Comparison of ENCODE assay signal across 22 cellular contexts in genomic region chr7:107708956-107709355, GRCh38.
"Had no signal": no experiment of that assay in that cellular context is flagged by ENCODE, and none has a peak within 500 bp of the region (broad histone marks: within the 10 kb centered on the region; RNA-seq: fewer than 3 reads in every experiment).

No MANE protein-coding gene starts in this region.

- H3K27me3 ChIP-seq: ascending aorta, body of pancreas had no signal

- H3K4me1 ChIP-seq: ascending aorta, body of pancreas had no signal

- H3K4me2 ChIP-seq: KMS-11, PC-9 had no signal

- H3K27me3 Mint-ChIP-seq: activated naive CD8-positive, alpha-beta T cell treated with anti-CD3 and anti-CD28 coated beads, Interleukin-2, amount 10 ng/mL, durations not matched to agents 7 days and 5 days had no signal

- H3K27ac Mint-ChIP-seq: activated naive CD8-positive, alpha-beta T cell treated with anti-CD3 and anti-CD28 coated beads, Interleukin-2, amount 10 ng/mL, durations not matched to agents 7 days and 5 days; T-helper 1 cell treated with Interleukin-12 subunit alpha and Interleukin-12 subunit beta and Interleukin-4 antibody, amounts not matched to agents 30 μg/mL and 1 μg/mL, for 36 hours had no signal

- ATAC-seq: activated CD4-positive, CD25-positive, alpha-beta regulatory T cell treated with anti-CD3 and anti-CD28 coated beads, Interleukin-2, amount 50 U/mL, for 24 hours; body of pancreas had no signal

- H3K36me3 ChIP-seq: ascending aorta had no signal

- H3K4me1 Mint-ChIP-seq: activated naive CD8-positive, alpha-beta T cell treated with anti-CD3 and anti-CD28 coated beads, Interleukin-2, amount 10 ng/mL, durations not matched to agents 7 days and 5 days had no signal

- H3K9me3 ChIP-seq: ascending aorta, body of pancreas had no signal

- DNase-seq: activated CD4-positive, alpha-beta T cell treated with anti-CD3 and anti-CD28 coated beads for 4 hours; activated CD4-positive, alpha-beta T cell treated with anti-CD3 and anti-CD28 coated beads, Interleukin-2, amount 50 U/mL, for 48 hours; activated CD8-positive, alpha-beta memory T cell treated with anti-CD3 and anti-CD28 coated beads, Interleukin-2, amount 50 U/mL, for 48 hours; activated naive CD4-positive, alpha-beta T cell treated with anti-CD3 and anti-CD28 coated beads, Interleukin-2, amount 50 U/mL, for 16 hours; activated naive CD8-positive, alpha-beta T cell treated with anti-CD3 and anti-CD28 coated beads, Interleukin-2, amount 10 ng/mL, durations not matched to agents 7 days and 5 days; activated T-cell treated with anti-CD3 and anti-CD28 coated beads, Interleukin-2, amount 50 U/mL, for 1 hour; amniotic stem cell; body of pancreas; central memory CD4-positive, alpha-beta T cell; MM.1S; NCI-H1105; NCI-H1436; NCI-H1694 treated with DMSO at 0.1 percent for 48 hours; NCI-H2081; NCI-H446; NCI-H524; PC-9; SHP77 treated with DMSO at 0.1 percent for 48 hours had no signal

- H3K9me3 Mint-ChIP-seq: activated naive CD8-positive, alpha-beta T cell treated with anti-CD3 and anti-CD28 coated beads, Interleukin-2, amount 10 ng/mL, durations not matched to agents 7 days and 5 days; T-helper 1 cell treated with Interleukin-12 subunit alpha and Interleukin-12 subunit beta and Interleukin-4 antibody, amounts not matched to agents 30 μg/mL and 1 μg/mL, for 36 hours had no signal

- H3K4me3 Mint-ChIP-seq: activated naive CD8-positive, alpha-beta T cell treated with anti-CD3 and anti-CD28 coated beads, Interleukin-2, amount 10 ng/mL, durations not matched to agents 7 days and 5 days; T-helper 1 cell treated with Interleukin-12 subunit alpha and Interleukin-12 subunit beta and Interleukin-4 antibody, amounts not matched to agents 30 μg/mL and 1 μg/mL, for 36 hours had no signal

- H3K27ac ChIP-seq: ascending aorta, body of pancreas, KMS-11, PC-9 had no signal

- H3K4me3 ChIP-seq: ascending aorta, body of pancreas, PC-9 had no signal

- H2AFZ ChIP-seq: PC-9 had no signal
